10 cellular contexts compared by ENCODE assay signal in the genomic region with DNA sequence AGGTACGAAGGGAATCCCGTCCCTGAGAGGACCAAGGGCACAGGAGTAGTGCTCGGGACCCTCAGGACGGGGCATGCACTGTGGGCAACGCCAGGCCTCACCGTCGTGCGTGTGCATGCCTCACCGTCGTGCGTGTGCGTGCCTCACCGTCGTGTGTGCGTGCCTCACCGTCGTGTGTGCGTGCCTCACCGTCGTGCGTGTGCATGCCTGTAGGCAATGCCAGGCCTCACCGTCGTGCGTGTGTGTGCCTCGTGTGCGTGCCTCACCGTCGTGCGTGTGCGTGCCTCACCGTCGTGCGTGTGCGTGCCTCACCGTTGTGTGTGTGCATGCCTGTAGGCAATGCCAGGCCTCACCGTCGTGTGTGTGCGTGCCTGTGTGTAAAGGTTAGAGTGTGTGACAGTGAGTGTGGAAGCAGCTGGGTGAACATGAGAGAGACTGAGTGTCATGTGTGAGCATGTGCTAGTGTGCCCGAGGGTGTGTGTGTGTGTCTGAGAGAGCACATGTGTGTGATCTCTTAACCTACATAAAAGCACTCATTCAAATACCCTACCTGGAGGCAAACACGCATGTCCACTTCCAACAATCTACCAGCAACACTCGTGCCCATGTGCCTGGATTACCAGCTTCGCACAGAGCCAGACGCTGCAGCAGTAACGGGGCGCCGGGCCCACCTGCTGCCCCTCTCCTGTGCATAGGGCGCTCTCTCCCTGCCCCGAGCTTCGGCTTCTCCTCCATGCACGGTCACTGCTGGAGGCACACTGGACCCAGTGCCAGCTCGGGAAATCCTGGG. TPM values are rescaled to one million over a fixed set of nuclear protein-coding genes. Genes with fewer than 3 reads are reported as not detected.
DNase-seq lines count a peak whose midpoint lies in the region; ATAC-seq and TF ChIP-seq lines count a peak whose summit lies in the region.
"Had no signal": no experiment of that assay in that cellular context is flagged by ENCODE, and none has a peak within 500 bp of the region (broad histone marks: within the 10 kb centered on the region; RNA-seq: fewer than 3 reads in every experiment).

No MANE protein-coding gene starts in this region.

- H3K36me3 Mint-ChIP-seq in chondrocyte (ENCODE audit: low read depth): no peaks in the 10 kb centered on the region
- peaks cover 52% of the 10 kb centered on the region for H3K36me3 Mint-ChIP-seq in nephron progenitor cell (ENCODE audit: low read depth)
- H3K36me3 Mint-ChIP-seq in stimulated activated memory B cell treated with anti-CD40 and anti-IgM and Interleukin-4, amounts not matched to agents 10 μg/mL and 1 μg/mL and 100 μg/mL, for 72 hours: peaks cover 19% of the 10 kb centered on the region
- H3K36me3 Mint-ChIP-seq: activated naive CD4-positive, alpha-beta T cell treated with anti-CD3 and anti-CD28 coated beads, Interleukin-2, amount 50 U/mL, for 72 hours had no signal

- H3K4me3 Mint-ChIP-seq in chondrocyte (ENCODE audit: unreplicated experiment): no peak overlapping the region
- no peak overlapping the region for H3K4me3 Mint-ChIP-seq in nephron progenitor cell
- no peak overlapping the region for H3K4me3 Mint-ChIP-seq in stimulated activated memory B cell treated with anti-CD40 and anti-IgM and Interleukin-4, amounts not matched to agents 10 μg/mL and 1 μg/mL and 100 μg/mL, for 72 hours

- H3K27me3 ChIP-seq in transverse colon: no peaks in the 10 kb centered on the region

- H3K36me3 ChIP-seq in transverse colon: no peaks in the 10 kb centered on the region

- H3K27ac Mint-ChIP-seq in chondrocyte (ENCODE audit: unreplicated experiment): peak overlapping the region; percentile 96
- peak overlapping the region; percentile 93 for H3K27ac Mint-ChIP-seq in nephron progenitor cell
- H3K27ac Mint-ChIP-seq in stimulated activated memory B cell treated with anti-CD40 and anti-IgM and Interleukin-4, amounts not matched to agents 10 μg/mL and 1 μg/mL and 100 μg/mL, for 72 hours: no peak overlapping the region

- intact Hi-C loops in transverse colon (cut with DNase I; ENCODE audit: low total_unique reads): no loop called here

- peaks cover 0 to 29% (median 10%) of the 10 kb centered on the region in 4 donors for H3K4me1 ChIP-seq in transverse colon

- H3K4me3 ChIP-seq in transverse colon: no peak overlapping the region

- no peak for DNase-seq in RWPE1 (ENCODE audit: low spot score)
- DNase-seq in chondrocyte (ENCODE audit: low spot score): no peak
- no peak for DNase-seq in nephron progenitor cell
- no peak for DNase-seq in transverse colon
- DNase-seq in NCI-H1092 treated with DMSO at 0.1 percent for 48 hours (lab: John Stamatoyannopoulos, UW): no peak
- DNase-seq: stimulated activated CD4-positive, alpha-beta T cell treated with anti-CD3 and anti-CD28 coated beads, Interleukin-2, amount 100 ng/mL, for 48 hours; stimulated activated naive CD8-positive, alpha-beta T cell treated with anti-CD3 and anti-CD28 coated beads, Interleukin-15, Interleukin-2, amounts not matched to agents 100 U/mL and 50 U/mL, for 24 hours had no signal

- TF ChIP-seq POLR2A in transverse colon (IDR thresholded peaks at IDR 0.05): no peak

- TF ChIP-seq CTCF in RWPE1 (conservative IDR thresholded peaks at IDR 0.05; ENCODE audit: low read depth) (no peak), chondrocyte (IDR thresholded peaks at IDR 0.05) (no peak), nephron progenitor cell (IDR thresholded peaks at IDR 0.05) (no peak), transverse colon (IDR thresholded peaks at IDR 0.05) (no peak)

- CTCF ChIA-PET in RWPE1 (lab: Yijun Ruan, JAX): interaction anchor here (0.6 kb wide), 1 partner anchor 985 kb away, joined by 4 read pairs; no protein-coding TSS in a partner anchor

- peaks cover 58% of the 10 kb centered on the region for H3K4me1 Mint-ChIP-seq in chondrocyte (ENCODE audit: low read depth)
- peaks cover 93% of the 10 kb centered on the region for H3K4me1 Mint-ChIP-seq in nephron progenitor cell
- no peaks in the 10 kb centered on the region for H3K4me1 Mint-ChIP-seq in stimulated activated memory B cell treated with anti-CD40 and anti-IgM and Interleukin-4, amounts not matched to agents 10 μg/mL and 1 μg/mL and 100 μg/mL, for 72 hours

- H3K27ac ChIP-seq in RWPE1: peak overlapping the region; percentile 93
- peak overlapping the region; percentile 50 to 73 (median 66) for H3K27ac ChIP-seq in transverse colon

- POLR2A ChIA-PET in RWPE1 (lab: Yijun Ruan, JAX; ENCODE audit: low non-redundant PET): no interaction called here

- H3K9me3 ChIP-seq in transverse colon: no peaks in the 10 kb centered on the region

- no peak for ATAC-seq in stimulated activated memory B cell treated with anti-CD40 and anti-IgM and Interleukin-4, amounts not matched to agents 10 μg/mL and 1 μg/mL and 100 μg/mL, for 72 hours
- no peak for ATAC-seq in HG03095 (IDR thresholded peaks at IDR 0.05; ENCODE audit: unreplicated experiment)
- ATAC-seq: activated naive CD4-positive, alpha-beta T cell treated with anti-CD3 and anti-CD28 coated beads, Interleukin-2, amount 50 U/mL, for 72 hours; stimulated activated naive CD8-positive, alpha-beta T cell treated with anti-CD3 and anti-CD28 coated beads, Interleukin-15, Interleukin-2, amounts not matched to agents 100 U/mL and 50 U/mL, for 24 hours had no signal

- TF ChIP-seq EP300 in transverse colon (IDR thresholded peaks at IDR 0.05; ENCODE audit: low read depth): no peak

- in situ Hi-C loops in transverse colon (cut with MboI; ENCODE audit: low pct_ligation_motif_present in 1 of 4, low pct_unique_long_range_greater_than_20kb in 1 of 4, low sequenced_read_pairs in 3 of 4): no loop called here

- no peaks in the 10 kb centered on the region for H3K9me3 Mint-ChIP-seq in chondrocyte (ENCODE audit: low read depth)
- no peaks in the 10 kb centered on the region for H3K9me3 Mint-ChIP-seq in nephron progenitor cell
- H3K9me3 Mint-ChIP-seq in stimulated activated memory B cell treated with anti-CD40 and anti-IgM and Interleukin-4, amounts not matched to agents 10 μg/mL and 1 μg/mL and 100 μg/mL, for 72 hours: no peaks in the 10 kb centered on the region
- H3K9me3 Mint-ChIP-seq: activated naive CD4-positive, alpha-beta T cell treated with anti-CD3 and anti-CD28 coated beads, Interleukin-2, amount 50 U/mL, for 72 hours had no signal

- 87 to 92% methylated on average over 2 to 51 of the region's 51 CpGs for WGBS in transverse colon (ENCODE audit: low coverage in 1 of 2), 2 donors

- H3K27me3 Mint-ChIP-seq in chondrocyte (ENCODE audit: low read depth): no peaks in the 10 kb centered on the region
- H3K27me3 Mint-ChIP-seq in nephron progenitor cell (ENCODE audit: low read depth, poor library complexity): peaks cover 5% of the 10 kb centered on the region
- H3K27me3 Mint-ChIP-seq in stimulated activated memory B cell treated with anti-CD40 and anti-IgM and Interleukin-4, amounts not matched to agents 10 μg/mL and 1 μg/mL and 100 μg/mL, for 72 hours: no peaks in the 10 kb centered on the region

RNA-seq across cellular contexts. Expression of a gene that starts 36.3 kb away (rescaled TPM):
- total RNA-seq in chondrocyte: 26.1 to 31.8 TPM (median 27.7 TPM) in 3 replicates
- total RNA-seq in transverse colon: 10 to 100 TPM; 19.4 to 37.8 (median 26.7) TPM
